In genomic region chr6:163164175-163164900, GRCh38 we compare ENCODE assay signal across 24 cellular contexts.
"Had no signal": no experiment of that assay in that cellular context is flagged by ENCODE, and none has a peak within 500 bp of the region (broad histone marks: within the 10 kb centered on the region; RNA-seq: fewer than 3 reads in every experiment).

No MANE protein-coding gene starts in this region.

- H3K36me3 Mint-ChIP-seq: activated naive CD8-positive, alpha-beta T cell treated with anti-CD3 and anti-CD28 coated beads, Interleukin-2, amount 10 ng/mL, durations not matched to agents 7 days and 5 days had no signal

- H3K4me1 ChIP-seq: adrenal gland, SJSA1 had no signal

- H3K27me3 Mint-ChIP-seq: brain had no signal

- FAIRE-seq: astrocyte, K562, RCC 7860 had no signal

- H3K4me1 Mint-ChIP-seq: activated naive CD8-positive, alpha-beta T cell treated with anti-CD3 and anti-CD28 coated beads, Interleukin-2, amount 10 ng/mL, durations not matched to agents 7 days and 5 days had no signal

- H3K27ac ChIP-seq: adrenal gland, SJSA1 had no signal

- DNase-seq: activated CD4-positive, alpha-beta T cell treated with anti-CD3 and anti-CD28 coated beads for 48 hours; activated CD4-positive, alpha-beta T cell treated with anti-CD3 and anti-CD28 coated beads, Interleukin-2, amount 50 U/mL, for 4 hours; activated CD4-positive, CD25-positive, alpha-beta regulatory T cell treated with anti-CD3 and anti-CD28 coated beads, Interleukin-2, amount 50 U/mL, for 72 hours; activated CD8-positive, alpha-beta memory T cell treated with anti-CD3 and anti-CD28 coated beads, Interleukin-2, amount 50 U/mL, for 48 hours; activated CD8-positive, alpha-beta T cell treated with anti-CD3 and anti-CD28 coated beads, Interleukin-2, amount 10 ng/mL, durations not matched to agents 7 days and 5 days; activated naive CD4-positive, alpha-beta T cell treated with anti-CD3 and anti-CD28 coated beads, Interleukin-2, amount 50 U/mL, for 16 hours; activated naive CD8-positive, alpha-beta T cell treated with anti-CD3 and anti-CD28 coated beads, Interleukin-2, amount 10 ng/mL, durations not matched to agents 7 days and 5 days; activated T-cell treated with anti-CD3 and anti-CD28 coated beads, Interleukin-2, amount 50 U/mL, for 1 hour; adrenal gland; Karpas-422; MM.1S; NCI-H2029; NCI-H446; NCI-H524; PC-3; SHP77; SW 1271 had no signal

- H3K36me3 ChIP-seq: adrenal gland, SJSA1 had no signal

- ATAC-seq: activated CD8-positive, alpha-beta T cell treated with anti-CD3 and anti-CD28 coated beads, Interleukin-2, amount 10 ng/mL, durations not matched to agents 7 days and 5 days; K562; PC-3; SK-N-SH treated with all-trans-retinoic acid at 6 μM for 48 hours had no signal

- H3K4me3 ChIP-seq: adrenal gland, K562, SJSA1 had no signal

- H3K9me3 ChIP-seq: adrenal gland, SJSA1 had no signal

- H3K4me3 Mint-ChIP-seq: activated CD8-positive, alpha-beta T cell treated with anti-CD3 and anti-CD28 coated beads, Interleukin-2, amount 10 ng/mL, durations not matched to agents 7 days and 5 days; activated naive CD8-positive, alpha-beta T cell treated with anti-CD3 and anti-CD28 coated beads, Interleukin-2, amount 10 ng/mL, durations not matched to agents 7 days and 5 days; brain; T-helper 1 cell treated with Interleukin-12 subunit alpha and Interleukin-12 subunit beta and Interleukin-4 antibody, amounts not matched to agents 30 μg/mL and 1 μg/mL, for 36 hours had no signal

- H3K9me3 Mint-ChIP-seq: activated naive CD8-positive, alpha-beta T cell treated with anti-CD3 and anti-CD28 coated beads, Interleukin-2, amount 10 ng/mL, durations not matched to agents 7 days and 5 days; T-helper 1 cell treated with Interleukin-12 subunit alpha and Interleukin-12 subunit beta and Interleukin-4 antibody, amounts not matched to agents 30 μg/mL and 1 μg/mL, for 36 hours had no signal

- H3K27me3 ChIP-seq: adrenal gland had no signal

- H3K27ac Mint-ChIP-seq: activated CD8-positive, alpha-beta T cell treated with anti-CD3 and anti-CD28 coated beads, Interleukin-2, amount 10 ng/mL, durations not matched to agents 7 days and 5 days; activated naive CD8-positive, alpha-beta T cell treated with anti-CD3 and anti-CD28 coated beads, Interleukin-2, amount 10 ng/mL, durations not matched to agents 7 days and 5 days; T-helper 1 cell treated with Interleukin-12 subunit alpha and Interleukin-12 subunit beta and Interleukin-4 antibody, amounts not matched to agents 30 μg/mL and 1 μg/mL, for 36 hours had no signal
